8 cellular contexts compared by ENCODE assay signal in genomic region chr1:222167111-222167510, GRCh38.
DNase-seq lines count a peak whose midpoint lies in the region; ATAC-seq and TF ChIP-seq lines count a peak whose summit lies in the region.

No MANE protein-coding gene starts in this region.

- TF ChIP-seq CTCF in cardiac muscle cell (IDR thresholded peaks at IDR 0.05; ENCODE audit: low read depth, low read length) (peak; percentile 77), OCI-LY1 (IDR thresholded peaks at IDR 0.05; ENCODE audit: low read length) (peak; percentile 80), endothelial cell (IDR thresholded peaks at IDR 0.05; ENCODE audit: unreplicated experiment) (peak; percentile 63), nephron (IDR thresholded peaks at IDR 0.05; ENCODE audit: unreplicated experiment in 3 of 3) (peak in 2 of 3 experiments; percentile 19 to 40), vagina (IDR thresholded peaks at IDR 0.05) (peak in 1 of 3 experiments; percentile 7)

- ATAC-seq in Right ventricle myocardium inferior (no peak), HG02588 (IDR thresholded peaks at IDR 0.05; ENCODE audit: unreplicated experiment) (peak; percentile 60)

- no peaks in the 10 kb centered on the region for H3K9me3 Mint-ChIP-seq in endothelial cell (ENCODE audit: unreplicated experiment)
- peaks cover 22% of the 10 kb centered on the region for H3K9me3 Mint-ChIP-seq in nephron
- H3K9me3 Mint-ChIP-seq in CD8-positive, alpha-beta memory T cell, result peaks cover 0 to 11% (median 6%) of the 10 kb centered on the region in 5 donors

- no peaks in the 10 kb centered on the region for H4K20me1 ChIP-seq in OCI-LY1 (ENCODE audit: insufficient read depth, low read length)

- no peak overlapping the region for H3K4me2 ChIP-seq in OCI-LY1 (ENCODE audit: low read length)

- H3K4me3 ChIP-seq in cardiac muscle cell, result no peak overlapping the region
- no peak overlapping the region for H3K4me3 ChIP-seq in OCI-LY1 (ENCODE audit: low read depth, low read length, poor library complexity, severe bottlenecking)
- no peak overlapping the region for H3K4me3 ChIP-seq in CD8-positive, alpha-beta memory T cell (ENCODE audit: low read length)
- H3K4me3 ChIP-seq in vagina, result no peak overlapping the region

- no peak overlapping the region for H3K27ac ChIP-seq in cardiac muscle cell
- no peak overlapping the region for H3K27ac ChIP-seq in OCI-LY1 (ENCODE audit: low read depth, low read length, poor library complexity, severe bottlenecking)
- no peak overlapping the region for H3K27ac ChIP-seq in CD8-positive, alpha-beta memory T cell (ENCODE audit: low read depth, low read length)
- no peak overlapping the region for H3K27ac ChIP-seq in vagina

- no peaks in the 10 kb centered on the region for H3K79me2 ChIP-seq in OCI-LY1 (ENCODE audit: insufficient read depth, low read length)

- no peaks in the 10 kb centered on the region for H3F3A ChIP-seq in OCI-LY1 (ENCODE audit: insufficient read depth, low read length)

- no peaks in the 10 kb centered on the region for H3K4me1 Mint-ChIP-seq in endothelial cell (ENCODE audit: unreplicated experiment)
- peaks cover 6% of the 10 kb centered on the region for H3K4me1 Mint-ChIP-seq in nephron
- H3K4me1 Mint-ChIP-seq in CD8-positive, alpha-beta memory T cell, result no peaks in the 10 kb centered on the region

- H3K27ac Mint-ChIP-seq in endothelial cell (ENCODE audit: unreplicated experiment), result no peak overlapping the region
- no peak overlapping the region for H3K27ac Mint-ChIP-seq in nephron
- H3K27ac Mint-ChIP-seq in CD8-positive, alpha-beta memory T cell, result no peak overlapping the region

- H3K9me3 ChIP-seq in cardiac muscle cell (ENCODE audit: low read depth) (no peaks in the 10 kb centered on the region), OCI-LY1 (ENCODE audit: low read length) (no peaks in the 10 kb centered on the region), vagina (no peaks in the 10 kb centered on the region)
- H3K9me3 ChIP-seq in CD8-positive, alpha-beta memory T cell (ENCODE audit: low read length), result no peaks in the 10 kb centered on the region

- H2AFZ ChIP-seq in OCI-LY1 (ENCODE audit: low read length), result no peak overlapping the region

- H3K9me2 ChIP-seq in OCI-LY1 (ENCODE audit: low read depth, low read length), result no peaks in the 10 kb centered on the region

- no peak for TF ChIP-seq POLR2A in vagina (IDR thresholded peaks at IDR 0.05)

- H3K36me3 Mint-ChIP-seq in endothelial cell (ENCODE audit: low read depth, unreplicated experiment) (peaks cover 7% of the 10 kb centered on the region), nephron (ENCODE audit: low read depth) (no peaks in the 10 kb centered on the region)
- peaks cover 0 to 3% (median 2%) of the 10 kb centered on the region in 3 donors for H3K36me3 Mint-ChIP-seq in CD8-positive, alpha-beta memory T cell

- no peaks in the 10 kb centered on the region for H3K36me3 ChIP-seq in cardiac muscle cell
- no peaks in the 10 kb centered on the region for H3K36me3 ChIP-seq in OCI-LY1 (ENCODE audit: insufficient read depth, low read length)
- no peaks in the 10 kb centered on the region for H3K36me3 ChIP-seq in CD8-positive, alpha-beta memory T cell (ENCODE audit: insufficient read depth, low read length)
- H3K36me3 ChIP-seq in vagina, result no peaks in the 10 kb centered on the region

- H3K27me3 Mint-ChIP-seq in endothelial cell (ENCODE audit: unreplicated experiment) (no peaks in the 10 kb centered on the region), nephron (ENCODE audit: low read depth) (peaks cover 4% of the 10 kb centered on the region)
- H3K27me3 Mint-ChIP-seq in CD8-positive, alpha-beta memory T cell, result peaks cover 4 to 12% of the 10 kb centered on the region in 2 donors

- POLR2A ChIA-PET in CD8-positive, alpha-beta memory T cell (lab: Charles Lee), result no interaction called here

- CTCF ChIA-PET in CD8-positive, alpha-beta memory T cell (lab: Charles Lee), result no interaction called here

- no peak overlapping the region for H3K4me3 Mint-ChIP-seq in endothelial cell (ENCODE audit: unreplicated experiment)
- no peak overlapping the region for H3K4me3 Mint-ChIP-seq in nephron
- no peak overlapping the region for H3K4me3 Mint-ChIP-seq in CD8-positive, alpha-beta memory T cell

- H3K9ac ChIP-seq in OCI-LY1 (ENCODE audit: low read length), result no peak overlapping the region

- peaks cover 7% of the 10 kb centered on the region for H3K4me1 ChIP-seq in cardiac muscle cell (ENCODE audit: low read depth)
- H3K4me1 ChIP-seq in OCI-LY1 (ENCODE audit: insufficient read depth, low read length, severe bottlenecking), result no peaks in the 10 kb centered on the region
- no peaks in the 10 kb centered on the region for H3K4me1 ChIP-seq in CD8-positive, alpha-beta memory T cell (ENCODE audit: insufficient read depth, low read length)
- no peaks in the 10 kb centered on the region for H3K4me1 ChIP-seq in vagina

- intact Hi-C loops in Right ventricle myocardium inferior (cut with DNase I), result loop anchor here (2.0 kb wide), 2 partner anchors 424 to 624 kb away; partner anchors contain the start of gene DUSP10
- intact Hi-C loops in vagina (cut with DNase I), result no loop called here

- H3K27me3 ChIP-seq in cardiac muscle cell (no peaks in the 10 kb centered on the region), OCI-LY1 (ENCODE audit: insufficient read depth, low read length) (no peaks in the 10 kb centered on the region), vagina (no peaks in the 10 kb centered on the region)
- no peaks in the 10 kb centered on the region for H3K27me3 ChIP-seq in CD8-positive, alpha-beta memory T cell (ENCODE audit: insufficient read depth, low read length, poor library complexity, severe bottlenecking)

- peak; percentile 55 to 60 for DNase-seq in cardiac muscle cell (ENCODE audit: low read depth in 1 of 2, low spot score in 1 of 2)
- DNase-seq in Right ventricle myocardium inferior (ENCODE audit: missing footprints), result no peak
- peak; percentile 38 for DNase-seq in endothelial cell (ENCODE audit: low spot score)
- no peak for DNase-seq in CD8-positive, alpha-beta memory T cell
- no peak for DNase-seq in vagina (ENCODE audit: extremely low spot score in 2 of 2)

Comparison
In these comparisons a context has a peak if more than half of its experiments do, and no peak if none do; other contexts are left out.
1. DNase-seq: peak in cardiac muscle cell (2 of 2) and endothelial cell (single experiment); none in Right ventricle myocardium inferior (single experiment), CD8-positive, alpha-beta memory T cell (0 of 5) and vagina (0 of 2).